17 cellular contexts compared by ENCODE assay signal in genomic region chr15:90837052-90837621, GRCh38. TPM values are rescaled to one million over a fixed set of nuclear protein-coding genes. Genes with fewer than 3 reads are reported as not detected.
DNase-seq lines count a peak whose midpoint lies in the region; ATAC-seq, FAIRE-seq and TF ChIP-seq lines count a peak whose summit lies in the region.
"Had no signal": no experiment of that assay in that cellular context is flagged by ENCODE, and none has a peak within 500 bp of the region (broad histone marks: within the 10 kb centered on the region; RNA-seq: fewer than 3 reads in every experiment).

No MANE protein-coding gene starts in this region.

- ATAC-seq in HG03045 (IDR thresholded peaks at IDR 0.05; ENCODE audit: unreplicated experiment) (no peak), HG02840 (IDR thresholded peaks at IDR 0.05; ENCODE audit: low FRiP score, unreplicated experiment) (no peak)
- ATAC-seq: SK-N-SH treated with all-trans-retinoic acid at 6 μM for 48 hours had no signal

- no peaks in the 10 kb centered on the region for H4K20me1 ChIP-seq in H1 (replicated peaks in 1 of 2; ENCODE audit: control insufficient read depth in 1 of 2, insufficient read depth in 2 of 2, low read length in 2 of 2)

- no peaks in the 10 kb centered on the region; a peak in 1 of 7 replicates for H3K27me3 ChIP-seq in H1 (replicated peaks in 1 of 4; ENCODE audit: control insufficient read depth in 3 of 4, extremely low read depth in 1 of 4, insufficient read depth in 3 of 4, low read length in 3 of 4)
- H3K27me3 ChIP-seq: neural progenitor cell had no signal

- peaks cover 6 to 21% (median 18%) of the 10 kb centered on the region in 4 experiments for H3K4me1 ChIP-seq in H1 (replicated peaks in 1 of 4; ENCODE audit: control insufficient read depth in 3 of 4, insufficient read depth in 4 of 4, low read length in 3 of 4)

- no peaks in the 10 kb centered on the region for H3K79me2 ChIP-seq in H1 (ENCODE audit: control insufficient read depth in 1 of 2, insufficient read depth in 2 of 2, low read length in 2 of 2)

- CTCF ChIA-PET in H1 (lab: Charles Lee; ENCODE audit: partially characterized antibody): interaction anchor here (1.3 kb wide), 1 partner anchor 49 kb away, joined by 6 read pairs; no protein-coding TSS in a partner anchor

- no peak overlapping the region for H3K18ac ChIP-seq in H1 (ENCODE audit: extremely low read depth, low read length)

- peak; percentile 78 for DNase-seq in activated CD4-positive, alpha-beta T cell treated with anti-CD3 and anti-CD28 coated beads for 48 hours
- no peak for DNase-seq in activated CD4-positive, alpha-beta T cell treated with anti-CD3 and anti-CD28 coated beads, Interleukin-2, amount 50 U/mL, for 1 hour
- peak; percentile 69 to 77 for DNase-seq in activated CD4-positive, alpha-beta T cell treated with anti-CD3 and anti-CD28 coated beads, Interleukin-2, amount 50 U/mL, for 48 hours
- DNase-seq in H1 (ENCODE audit: low read depth in 1 of 2, low spot score in 2 of 2): no peak
- peak; percentile 37 to 69 for DNase-seq in stimulated activated CD4-positive, alpha-beta T cell treated with anti-CD3 and anti-CD28 coated beads, Interleukin-2, amount 100 ng/mL, for 24 hours
- no peak for DNase-seq in A172 (ENCODE audit: low spot score)
- DNase-seq: amygdala, Calu3, left ventricle myocardium inferior, right cardiac atrium had no signal

- H2AFZ ChIP-seq in H1 (ENCODE audit: low read length): no peak overlapping the region
- H2AFZ ChIP-seq: neural progenitor cell had no signal

- H3K4me2 ChIP-seq in H1 (ENCODE audit: insufficient read depth in 1 of 2, low read depth in 2 of 2, low read length in 2 of 2): no peak overlapping the region
- H3K4me2 ChIP-seq: neural progenitor cell had no signal

- H3K9me3 ChIP-seq in H1 (ENCODE audit: insufficient read depth in 2 of 2, low read depth in 1 of 2, low read length in 1 of 2): no peaks in the 10 kb centered on the region
- H3K9me3 ChIP-seq: left ventricle myocardium inferior had no signal

- no peak overlapping the region for H2BK5ac ChIP-seq in H1 (ENCODE audit: low read depth, low read length)

- H2BK120ac ChIP-seq in H1 (replicated peaks; ENCODE audit: low read depth, low read length): no peak overlapping the region

- H4K5ac ChIP-seq in H1 (ENCODE audit: insufficient read length, low read depth, low read length): no peak overlapping the region

- H3K9ac ChIP-seq in H1 (replicated peaks in 1 of 4; ENCODE audit: extremely low read depth in 1 of 4, low read depth in 3 of 4, low read length in 3 of 4): no peak overlapping the region
- H3K9ac ChIP-seq: neural progenitor cell had no signal

- no peak for TF ChIP-seq EP300 in H1 (IDR thresholded peaks at IDR 0.05; ENCODE audit: borderline replicate concordance in 1 of 2, low read depth in 2 of 2, low read length in 2 of 2)

- no peak overlapping the region for H3K23ac ChIP-seq in H1 (ENCODE audit: insufficient read length)

- peak overlapping the region; percentile 75; the same call in 1 of the 2 replicates for H2BK12ac ChIP-seq in H1 (ENCODE audit: low read depth, low read length)

- no peak for TF ChIP-seq CTCF in H1 (IDR thresholded peaks at IDR 0.05; ENCODE audit: control extremely low read depth in 1 of 3, insufficient read depth in 1 of 3, low read depth in 1 of 3, low read length in 3 of 3)

- POLR2A ChIA-PET in H1 (lab: Charles Lee; ENCODE audit: partially characterized antibody): interaction anchor here (1.0 kb wide), 1 partner anchor 49 kb away, joined by 4 read pairs; no protein-coding TSS in a partner anchor

- H3K23me2 ChIP-seq in H1 (ENCODE audit: low read depth, low read length): no peaks in the 10 kb centered on the region

- H3K79me1 ChIP-seq in H1 (ENCODE audit: low read depth, low read length): no peaks in the 10 kb centered on the region

- H2AK5ac ChIP-seq in H1 (ENCODE audit: low read depth, low read length): no peak overlapping the region

- no peak for TF ChIP-seq RAD21 in H1 (IDR thresholded peaks at IDR 0.05 in 1 of 2, conservative IDR thresholded peaks at IDR 0.05 in 1 of 2; ENCODE audit: low read depth in 2 of 2, low read length in 2 of 2)

- H2BK15ac ChIP-seq in H1 (ENCODE audit: low read length): no peak overlapping the region

- no peak overlapping the region for H3K14ac ChIP-seq in H1 (ENCODE audit: insufficient read length)

- no peak overlapping the region for H4K8ac ChIP-seq in H1 (ENCODE audit: extremely low read depth, insufficient read depth, low read length)

- peak overlapping the region; percentile 90; the same call in 1 of the 2 replicates for H2BK20ac ChIP-seq in H1 (ENCODE audit: low read length)

- no peak overlapping the region for H3K27ac ChIP-seq in H1 (ENCODE audit: low read depth, low read length)
- H3K27ac ChIP-seq: coronary artery, left ventricle myocardium inferior, neural progenitor cell had no signal

- H3K4ac ChIP-seq in H1 (replicated peaks; ENCODE audit: insufficient read length, low read depth, low read length): no peak overlapping the region

- no peaks in the 10 kb centered on the region for H3K36me3 ChIP-seq in H1 (ENCODE audit: control insufficient read depth in 2 of 4, insufficient read depth in 4 of 4, low read length in 3 of 4)
- H3K36me3 ChIP-seq: left ventricle myocardium inferior, neural progenitor cell had no signal

- no peak for TF ChIP-seq POLR2A in H1 (IDR thresholded peaks at IDR 0.05; ENCODE audit: control extremely low read depth in 1 of 2, low read depth in 2 of 2, low read length in 2 of 2)

- H4K91ac ChIP-seq in H1 (replicated peaks; ENCODE audit: insufficient read length, low read length): no peak overlapping the region

- H3K56ac ChIP-seq in H1 (replicated peaks; ENCODE audit: insufficient read length, low read depth, low read length): no peak overlapping the region

- FAIRE-seq in H1 (lab: Jason Lieb, UNC): no peak
- FAIRE-seq: A204.1, H54 had no signal

- WGBS in H1 (ENCODE audit: extremely low coverage in 1 of 2, insufficient coverage in 1 of 2, insufficient read length in 1 of 2, insufficient replicate concordance in 2 of 2, low coverage in 1 of 2, low lambda C conversion rate in 2 of 2, missing lambda C conversion rate in 1 of 2), 2 experiments: 93% methylated on average over 15 of the region's 16 CpGs; no CpG with 5 or more reads in 1 of the 2 experiments

- no peak overlapping the region for H3K4me3 ChIP-seq in H1 (ENCODE audit: extremely low read depth in 1 of 4, insufficient read depth in 2 of 4, low read depth in 3 of 4, low read length in 4 of 4)
- H3K4me3 ChIP-seq: coronary artery, left ventricle myocardium inferior, neural progenitor cell had no signal

TF ChIP-seq in H1, 55 proteins besides CTCF, POLR2A, EP300 and RAD21:
- no peak for TF ChIP-seq USF2 (IDR thresholded peaks at IDR 0.05; ENCODE audit: low read length)
- no peak for TF ChIP-seq CHD2 (IDR thresholded peaks at IDR 0.05; ENCODE audit: low read length)
- no peak for TF ChIP-seq TAF1 (IDR thresholded peaks at IDR 0.05; ENCODE audit: low read depth, low read length)
- TF ChIP-seq BACH1 (IDR thresholded peaks at IDR 0.05; ENCODE audit: low read length): no peak
- no peak for TF ChIP-seq SIN3A (conservative IDR thresholded peaks at IDR 0.05 in 1 of 2, IDR thresholded peaks at IDR 0.05 in 1 of 2; ENCODE audit: low read depth in 1 of 2, low read length in 2 of 2)
- no peak for TF ChIP-seq SP4 (IDR thresholded peaks at IDR 0.05; ENCODE audit: low read length)
- TF ChIP-seq BRCA1 (IDR thresholded peaks at IDR 0.05; ENCODE audit: low read depth, low read length): no peak
- no peak for TF ChIP-seq NANOG (IDR thresholded peaks at IDR 0.05; ENCODE audit: insufficient read depth, low read depth, low read length, poor library complexity, severe bottlenecking)
- no peak for TF ChIP-seq RXRA (IDR thresholded peaks at IDR 0.05; ENCODE audit: insufficient read depth, low read depth, low read length)
- TF ChIP-seq, protein P1, sequence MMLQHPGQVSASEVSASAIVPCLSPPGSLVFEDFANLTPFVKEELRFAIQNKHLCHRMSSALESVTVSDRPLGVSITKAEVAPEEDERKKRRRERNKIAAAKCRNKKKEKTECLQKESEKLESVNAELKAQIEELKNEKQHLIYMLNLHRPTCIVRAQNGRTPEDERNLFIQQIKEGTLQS (IDR thresholded peaks at IDR 0.05; ENCODE audit: insufficient read depth, low read depth, low read length): no peak

RNA-seq across cellular contexts. Expression of gene FURIN, which starts 31.3 kb away (rescaled TPM):
- total RNA-seq in H1 (2021; fragmentation: NEBNext Ultra II Directional; extraction: Animal tissue kit (Norgen Biotek cat#: 25700)): 28.0 and 32.1 TPM in 2 replicates
- 15.8 and 22.5 TPM in 2 replicates for polyA plus RNA-seq in H1 (2011; rRNA removed)
- polyA plus RNA-seq in H1 (2011; cell fraction: cytosol; rRNA removed): 14.1 TPM
- polyA plus RNA-seq in H1 (2011; cell fraction: nucleus; rRNA removed): 23.4 TPM
- polyA plus RNA-seq in H1 (2012, experiment 1 of 2): 14.0 to 24.5 TPM (median 23.1 TPM) in 4 replicates
- 21.8 TPM for polyA plus RNA-seq in H1 (2012, experiment 2 of 2)
- 25.4 TPM for polyA plus RNA-seq in H1 (2013, experiment 1 of 2)
- 27.3 TPM for polyA plus RNA-seq in H1 (2013, experiment 2 of 2)
- polyA minus RNA-seq in H1 (2011; rRNA and poly(A)+ RNA removed): 14.0 and 17.4 TPM in 2 replicates
- 17.1 TPM for polyA minus RNA-seq in H1 (2011; cell fraction: cytosol; rRNA and poly(A)+ RNA removed)
- 12.8 TPM for polyA minus RNA-seq in H1 (2011; cell fraction: nucleus; rRNA and poly(A)+ RNA removed)
- total RNA-seq in A172 (2014; rRNA removed; shearing (Covaris generic)): 56.1 and 60.0 TPM in 2 replicates

RNA-seq across cellular contexts. Expression of gene FES, which starts 47.2 kb away (rescaled TPM):
- total RNA-seq in H1 (2021; fragmentation: NEBNext Ultra II Directional; extraction: Animal tissue kit (Norgen Biotek cat#: 25700)): 6.8 and 8.6 TPM in 2 replicates
- 8.5 and 10.9 TPM in 2 replicates for polyA plus RNA-seq in H1 (2011; rRNA removed)
- 9.5 TPM for polyA plus RNA-seq in H1 (2011; cell fraction: cytosol; rRNA removed)
- polyA plus RNA-seq in H1 (2011; cell fraction: nucleus; rRNA removed): 42.5 TPM
- polyA plus RNA-seq in H1 (2012, experiment 1 of 2): 4.2 to 9.7 TPM (median 8.0 TPM) in 4 replicates
- polyA plus RNA-seq in H1 (2012, experiment 2 of 2): 6.3 TPM
- polyA plus RNA-seq in H1 (2013, experiment 1 of 2): 3.9 TPM
- 3.0 TPM for polyA plus RNA-seq in H1 (2013, experiment 2 of 2)
- polyA minus RNA-seq in H1 (2011; rRNA and poly(A)+ RNA removed): 7.4 and 8.6 TPM in 2 replicates
- 9.8 TPM for polyA minus RNA-seq in H1 (2011; cell fraction: cytosol; rRNA and poly(A)+ RNA removed)
- 18.5 TPM for polyA minus RNA-seq in H1 (2011; cell fraction: nucleus; rRNA and poly(A)+ RNA removed)
- 0.12 and 0.14 TPM in 2 replicates for total RNA-seq in A172 (2014; rRNA removed; shearing (Covaris generic))

Comparison
In these comparisons a context has a peak if more than half of its experiments do, and no peak if none do; other contexts are left out.
1. DNase-seq: peak in activated CD4-positive, alpha-beta T cell treated with anti-CD3 and anti-CD28 coated beads for 48 hours (single experiment), activated CD4-positive, alpha-beta T cell treated with anti-CD3 and anti-CD28 coated beads, Interleukin-2, amount 50 U/mL, for 48 hours (2 of 2) and stimulated activated CD4-positive, alpha-beta T cell treated with anti-CD3 and anti-CD28 coated beads, Interleukin-2, amount 100 ng/mL, for 24 hours (2 of 2); none in activated CD4-positive, alpha-beta T cell treated with anti-CD3 and anti-CD28 coated beads, Interleukin-2, amount 50 U/mL, for 1 hour (single experiment), H1 (0 of 2) and A172 (single experiment).